ENCODE assay signal across 3 cellular contexts in genomic region chr3:183949690-183950089, GRCh38.
TF ChIP-seq lines count a peak whose summit lies in the region.

No MANE protein-coding gene starts in this region.

TF ChIP-seq in GM23338, 12 proteins besides CTCF, POLR2A, EP300 and RAD21 (continued from another document):
- TF ChIP-seq REST (IDR thresholded peaks at IDR 0.05; ENCODE audit: unreplicated experiment) (peak; percentile 59), NANOG (IDR thresholded peaks at IDR 0.05; ENCODE audit: borderline replicate concordance) (no peak)

TF ChIP-seq in HCT116, 20 proteins besides CTCF, POLR2A, EP300 and RAD21:
- TF ChIP-seq REST (IDR thresholded peaks at IDR 0.05; ENCODE audit: low read depth) (0 out of 2 replicates have a peak, but pooled peaks have one; percentile 17), SIN3A (IDR thresholded peaks at IDR 0.05; ENCODE audit: low read depth) (no peak), EZH2phosphoT487 (IDR thresholded peaks at IDR 0.05; ENCODE audit: borderline replicate concordance) (no peak), YY1 (IDR thresholded peaks at IDR 0.05; ENCODE audit: extremely low read depth, insufficient replicate concordance, low read depth, low read length) (no peak), SP1 (IDR thresholded peaks at IDR 0.05; ENCODE audit: low read depth) (no peak), SRF (IDR thresholded peaks at IDR 0.05; ENCODE audit: low read depth) (no peak), TCF7L2 (IDR thresholded peaks at IDR 0.05; ENCODE audit: borderline replicate concordance, extremely low read depth, insufficient read depth, insufficient read length) (no peak)
- TF ChIP-seq, protein P1, sequence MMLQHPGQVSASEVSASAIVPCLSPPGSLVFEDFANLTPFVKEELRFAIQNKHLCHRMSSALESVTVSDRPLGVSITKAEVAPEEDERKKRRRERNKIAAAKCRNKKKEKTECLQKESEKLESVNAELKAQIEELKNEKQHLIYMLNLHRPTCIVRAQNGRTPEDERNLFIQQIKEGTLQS (IDR thresholded peaks at IDR 0.05): no peak

TF ChIP-seq in Ishikawa, 13 proteins besides CTCF, POLR2A, EP300 and RAD21 (continued from another document):
- TF ChIP-seq USF1 (IDR thresholded peaks at IDR 0.05): no peak
- no peak for TF ChIP-seq ZBTB7A (IDR thresholded peaks at IDR 0.05; ENCODE audit: low read depth)
- no peak for TF ChIP-seq CREB1 (IDR thresholded peaks at IDR 0.05; ENCODE audit: low read depth)
- TF ChIP-seq TEAD4 (IDR thresholded peaks at IDR 0.05): no peak
- TF ChIP-seq TAF1 (IDR thresholded peaks at IDR 0.05; ENCODE audit: low read depth): no peak
